ENCODE assay signal across 8 cellular contexts in genomic region chr16:2904922-2905240, GRCh38. TPM values are rescaled to one million over a fixed set of nuclear protein-coding genes. Genes with fewer than 3 reads are reported as not detected.
A peak's percentile ranks its signal among the peaks of the same experiment; 100 is the strongest.
DNase-seq lines count a peak whose midpoint lies in the region; FAIRE-seq and TF ChIP-seq lines count a peak whose summit lies in the region.

No MANE protein-coding gene starts in this region.

- intact Hi-C loops in mammary epithelial cell (cut with micrococcal nuclease), result loop anchor here (1.0 to 2.0 kb wide), 4 partner anchors 14 to 78 kb away; partner anchors contain the start of gene FLYWCH2

- BruUV-seq in mammary epithelial cell (replicated peaks; lab: Mats Ljungman, UMichigan), result TSS peak; percentile 95

- CTCF ChIA-PET in mammary epithelial cell (lab: Charles Lee; ENCODE audit: low non-redundant PET), result no interaction called here

- H3K9me3 ChIP-seq in mammary epithelial cell (replicated peaks; ENCODE audit: insufficient read depth, low read length) (no peaks in the 10 kb centered on the region), mononuclear cell (ENCODE audit: low read depth, low read length) (no peaks in the 10 kb centered on the region)

- no peak for TF ChIP-seq CTCF in mammary epithelial cell (conservative IDR thresholded peaks at IDR 0.05 in 1 of 2, IDR thresholded peaks at IDR 0.05 in 1 of 2; ENCODE audit: extremely low read depth in 1 of 2, insufficient read depth in 1 of 2, low read depth in 1 of 2, low read length in 2 of 2)

- dilution Hi-C loops in mammary epithelial cell (cut with HindIII; ENCODE audit: low sequenced_read_pairs), result no loop called here

- H3K4me3 ChIP-seq in mammary epithelial cell (replicated peaks in 1 of 3; ENCODE audit: insufficient read depth in 1 of 3, low read depth in 2 of 3, low read length in 3 of 3), result peak overlapping the region; percentile 82 to 94 (median 94)
- peak overlapping the region; percentile 59 for H3K4me3 ChIP-seq in mononuclear cell (ENCODE audit: low read length)

- H3K79me2 ChIP-seq in mammary epithelial cell (ENCODE audit: insufficient read depth, low read length), result peaks cover 2% of the 10 kb centered on the region

- no peak for TF ChIP-seq RAD21 in Ishikawa (IDR thresholded peaks at IDR 0.05; ENCODE audit: low read depth)

- H3K36me3 ChIP-seq in mammary epithelial cell (ENCODE audit: insufficient read depth, low read length), result no peaks in the 10 kb centered on the region

- TF ChIP-seq EP300 in Ishikawa (IDR thresholded peaks at IDR 0.05; ENCODE audit: borderline replicate concordance), result no peak

- H3K4me1 ChIP-seq in mammary epithelial cell (ENCODE audit: insufficient read depth, low read length) (peaks cover 14% of the 10 kb centered on the region), mononuclear cell (ENCODE audit: insufficient read depth, low read length) (peaks cover 19% of the 10 kb centered on the region)

- peak; percentile 29 for DNase-seq in activated CD8-positive, alpha-beta memory T cell treated with anti-CD3 and anti-CD28 coated beads, Interleukin-2, amount 50 U/mL, for 4 hours
- DNase-seq in activated CD8-positive, alpha-beta memory T cell treated with anti-CD3 and anti-CD28 coated beads, Interleukin-2, amount 50 U/mL, for 48 hours, result no peak
- DNase-seq in mammary epithelial cell, result no peak
- no peak for DNase-seq in NCI-H524 treated with DMSO at 0.1 percent for 48 hours (lab: John Stamatoyannopoulos, UW)
- DNase-seq in HTR-8/SVneo (ENCODE audit: insufficient read length, low spot score), result no peak
- DNase-seq in NCI-H510A (lab: John Stamatoyannopoulos, UW), result no peak

- H3K27me3 ChIP-seq in mammary epithelial cell (ENCODE audit: insufficient read depth, low read length) (no peaks in the 10 kb centered on the region), mononuclear cell (ENCODE audit: insufficient read depth, low read length) (no peaks in the 10 kb centered on the region)

- peak overlapping the region; percentile 84 for H3K9ac ChIP-seq in mammary epithelial cell (ENCODE audit: insufficient read depth, low read length)

- no peak for FAIRE-seq in HTR-8/SVneo (lab: Jason Lieb, UNC)

- in situ Hi-C loops in mammary epithelial cell (cut with MboI; ENCODE audit: low sequenced_read_pairs in 2 of 2), result no loop called here

- peak overlapping the region; percentile 100 for H3K4me2 ChIP-seq in mammary epithelial cell (ENCODE audit: insufficient read depth, low read depth, low read length)

- 0% methylated on average over 8 of the region's 32 CpGs for WGBS in mammary epithelial cell (ENCODE audit: low coverage, missing lambda C conversion rate)

- H4K20me1 ChIP-seq in mammary epithelial cell (ENCODE audit: insufficient read depth, low read length), result no peaks in the 10 kb centered on the region

- H2AFZ ChIP-seq in mammary epithelial cell (ENCODE audit: low read depth, low read length), result peak overlapping the region; percentile 95

- peak overlapping the region; percentile 63 for H3K27ac ChIP-seq in mammary epithelial cell (ENCODE audit: insufficient read depth, low read depth, low read length)

TF ChIP-seq in Ishikawa, 13 proteins besides CTCF, POLR2A, EP300 and RAD21:
- TF ChIP-seq NFIC (IDR thresholded peaks at IDR 0.05) (0 out of 2 replicates have a peak, but pooled peaks have one; percentile 4), REST (IDR thresholded peaks at IDR 0.05; ENCODE audit: low read depth) (no peak), TAF1 (IDR thresholded peaks at IDR 0.05; ENCODE audit: low read depth) (no peak), YY1 (IDR thresholded peaks at IDR 0.05; ENCODE audit: low read depth) (no peak), ZBTB7A (IDR thresholded peaks at IDR 0.05; ENCODE audit: low read depth) (peak; percentile 83; the same call in 1 of the 2 replicates), TCF12 (IDR thresholded peaks at IDR 0.05; ENCODE audit: low read depth) (no peak), CEBPB (IDR thresholded peaks at IDR 0.05) (no peak), MAX (IDR thresholded peaks at IDR 0.05) (0 out of 2 replicates have a peak, but pooled peaks have one; percentile 3), CREB1 (IDR thresholded peaks at IDR 0.05; ENCODE audit: low read depth) (no peak)
TF ChIP-seq in Ishikawa: peak in this region for 3.

RNA-seq across cellular contexts. Expression of gene FLYWCH1, which starts 6.8 kb away (rescaled TPM):
- total RNA-seq in mammary epithelial cell (10 to 100 TPM; 53.2 to 56.1 TPM), mononuclear cell (15.7 TPM)
- 22.3 TPM for polyA plus RNA-seq in mammary epithelial cell
- 10.5 TPM for polyA minus RNA-seq in mammary epithelial cell

RNA-seq across cellular contexts. Expression of gene FLYWCH2, which starts 21.9 kb away (rescaled TPM):
- total RNA-seq in mammary epithelial cell, result 10 to 100 TPM; 20.2 to 38.3 TPM
- 18.4 TPM for polyA plus RNA-seq in mammary epithelial cell
- polyA minus RNA-seq in mammary epithelial cell, result 2.3 TPM
- total RNA-seq in mononuclear cell, result 8.1 TPM

RNA-seq across cellular contexts. Expression of gene PRSS22, which starts 46.9 kb away (rescaled TPM):
- 10 to 100 TPM in 1 of 2 donors, 1 to 10 TPM in 1; 3.1 to 12.3 TPM for total RNA-seq in mammary epithelial cell
- polyA plus RNA-seq in mammary epithelial cell, result 3.6 TPM
- polyA minus RNA-seq in mammary epithelial cell, result 19.5 TPM
- 0.21 TPM for total RNA-seq in mononuclear cell

RNA-seq across cellular contexts. Expression of gene KREMEN2, which starts 59.2 kb away (rescaled TPM):
- total RNA-seq in mammary epithelial cell, result under 1 TPM; 0.33 to 0.96 TPM
- polyA plus RNA-seq in mammary epithelial cell, result 0.99 TPM
- not detected for polyA minus RNA-seq in mammary epithelial cell
- not detected for total RNA-seq in mononuclear cell
